ENCODE assay signal across 1 cellular context in genomic region chr5:7894860-7895259, GRCh38.
TF ChIP-seq lines count a peak whose summit lies in the region.

No MANE protein-coding gene starts in this region.

TF ChIP-seq in GM12878, 131 proteins besides CTCF, POLR2A, EP300 and RAD21:
- TF ChIP-seq RCOR1 (conservative IDR thresholded peaks at IDR 0.05; ENCODE audit: low read depth, low read length), result no peak
- peak; percentile 82 for TF ChIP-seq JUNB (IDR thresholded peaks at IDR 0.05)
- TF ChIP-seq CHD4 (IDR thresholded peaks at IDR 0.05), result no peak
- peak; percentile 38 for TF ChIP-seq ATF2 (IDR thresholded peaks at IDR 0.05; ENCODE audit: low read length)
- 0 out of 2 replicates have a peak, but pooled peaks have one; percentile 10 for TF ChIP-seq SMARCA5 (IDR thresholded peaks at IDR 0.05)
- no peak for TF ChIP-seq MAX (IDR thresholded peaks at IDR 0.05; ENCODE audit: low read depth, low read length)
- TF ChIP-seq TARDBP (IDR thresholded peaks at IDR 0.05; ENCODE audit: borderline replicate concordance), result no peak
- TF ChIP-seq ZNF24 (IDR thresholded peaks at IDR 0.05), result peak; percentile 68
- 0 out of 4 replicates have a peak, but pooled peaks of 1 of the 2 experiments have one; percentile 9 for TF ChIP-seq IKZF2 (IDR thresholded peaks at IDR 0.05)
- TF ChIP-seq PAX8 (IDR thresholded peaks at IDR 0.05), result no peak
- TF ChIP-seq KDM1A (IDR thresholded peaks at IDR 0.05; ENCODE audit: borderline replicate concordance), result no peak
- TF ChIP-seq CEBPB (IDR thresholded peaks at IDR 0.05; ENCODE audit: borderline replicate concordance in 1 of 2, low read depth in 2 of 2, low read length in 2 of 2), result no peak
- TF ChIP-seq EGR1 (IDR thresholded peaks at IDR 0.05; ENCODE audit: borderline replicate concordance in 1 of 2, low read depth in 2 of 2, low read length in 2 of 2), result no peak
- no peak for TF ChIP-seq TCF3 (IDR thresholded peaks at IDR 0.05; ENCODE audit: borderline replicate concordance, insufficient read depth, low read depth, low read length)
- TF ChIP-seq MTA3 (IDR thresholded peaks at IDR 0.05; ENCODE audit: borderline replicate concordance, low read length), result no peak
- TF ChIP-seq BCL11A (IDR thresholded peaks at IDR 0.05; ENCODE audit: low read depth, low read length), result 0 out of 2 replicates have a peak, but pooled peaks have one; percentile 16
- peak; percentile 49 for TF ChIP-seq PKNOX1 (IDR thresholded peaks at IDR 0.05)
- TF ChIP-seq FOXM1 (IDR thresholded peaks at IDR 0.05; ENCODE audit: low read depth, low read length), result no peak
- TF ChIP-seq FOS (IDR thresholded peaks at IDR 0.05; ENCODE audit: borderline replicate concordance, extremely low read depth, insufficient read length), result no peak
- TF ChIP-seq STAT3 (IDR thresholded peaks at IDR 0.05; ENCODE audit: low read depth, low read length), result no peak
- TF ChIP-seq IRF4 (IDR thresholded peaks at IDR 0.05; ENCODE audit: low read depth, low read length), result 0 out of 2 replicates have a peak, but pooled peaks have one; percentile 18
- TF ChIP-seq E4F1 (IDR thresholded peaks at IDR 0.05; ENCODE audit: borderline replicate concordance, partially characterized antibody), result no peak
- 0 out of 2 replicates have a peak, but pooled peaks have one; percentile 36 for TF ChIP-seq ATF7 (IDR thresholded peaks at IDR 0.05; ENCODE audit: low read depth)
